Comparison of ENCODE assay signal across 8 cellular contexts in the genomic region with DNA sequence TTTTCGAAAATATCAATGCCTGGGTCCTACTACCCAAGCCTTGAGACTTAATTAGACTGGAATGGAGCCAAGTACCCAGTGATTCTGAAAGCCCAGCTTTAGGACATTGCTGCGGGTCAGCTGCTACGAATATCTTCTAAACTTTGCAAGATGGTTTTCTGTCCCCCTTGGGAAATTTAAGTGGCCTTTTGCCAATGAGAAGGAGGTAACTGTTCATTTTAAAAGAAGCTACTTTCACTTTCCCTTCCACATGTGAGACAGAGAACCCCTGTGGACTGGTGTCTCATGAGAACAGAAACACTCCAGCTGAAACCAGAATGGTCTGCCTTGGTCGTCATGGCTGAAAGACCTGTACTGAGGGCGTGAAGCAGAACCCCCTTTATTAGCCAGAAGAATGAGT.
DNase-seq lines count a peak whose midpoint lies in the region; ATAC-seq and TF ChIP-seq lines count a peak whose summit lies in the region.

No MANE protein-coding gene starts in this region.

- no peaks in the 10 kb centered on the region for H4K20me1 ChIP-seq in SK-N-SH (ENCODE audit: insufficient read depth)

- H3K4me3 Mint-ChIP-seq in osteocyte (ENCODE audit: unreplicated experiment) (no peak overlapping the region), WTC11 (no peak overlapping the region)

- POLR2A ChIA-PET in GM10248 (lab: Yijun Ruan, JAX): no interaction called here
- POLR2A ChIA-PET in WTC11 (lab: Charles Lee): interaction anchor here (0.6 to 1.5 kb wide), 2 partner anchors 26 to 38 kb away, joined by 3 to 4 read pairs; no protein-coding TSS in a partner anchor
- POLR2A ChIA-PET in SK-N-SH (lab: Yijun Ruan, JAX): no interaction called here

- no peaks in the 10 kb centered on the region for H3K36me3 ChIP-seq in SK-N-SH (replicated peaks in 1 of 2; ENCODE audit: control insufficient read depth in 1 of 2, insufficient read depth in 2 of 2, low read length in 1 of 2)

- peak; percentile 73 for DNase-seq in GM10248 (ENCODE audit: extremely low spot score)
- peak; percentile 3 to 17 for DNase-seq in activated CD4-positive, alpha-beta T cell treated with anti-CD3 and anti-CD28 coated beads, Interleukin-2, amount 50 U/mL, for 48 hours
- peak; percentile 45 for DNase-seq in kidney tubule cell (ENCODE audit: low spot score)
- DNase-seq in osteocyte (ENCODE audit: extremely low spot score, unreplicated experiment): no peak
- DNase-seq in WTC11 (ENCODE audit: low spot score): no peak
- no peak for DNase-seq in SK-N-SH

- no peak for TF ChIP-seq RAD21 in SK-N-SH (IDR thresholded peaks at IDR 0.05; ENCODE audit: low read length)

- H3K4me1 ChIP-seq in SK-N-SH (ENCODE audit: control insufficient read depth in 1 of 2, insufficient read depth in 2 of 2, low read depth in 1 of 2, low read length in 1 of 2): no peaks in the 10 kb centered on the region

- H3K27ac ChIP-seq in SK-N-SH (ENCODE audit: low read depth in 2 of 2, low read length in 1 of 2): no peak overlapping the region

- 32% methylated on average over 5 of the region's 5 CpGs for WGBS in SK-N-SH (ENCODE audit: low lambda C conversion rate)

- H3K9me2 ChIP-seq in SK-N-SH: no peaks in the 10 kb centered on the region

- no peaks in the 10 kb centered on the region for H3F3A ChIP-seq in SK-N-SH (replicated peaks; ENCODE audit: insufficient read depth)

- H3K4me1 Mint-ChIP-seq in osteocyte (ENCODE audit: unreplicated experiment) (peaks cover 3% of the 10 kb centered on the region), WTC11 (peaks cover 39% of the 10 kb centered on the region)

- H3K27me3 Mint-ChIP-seq in osteocyte (ENCODE audit: unreplicated experiment) (peaks cover 3% of the 10 kb centered on the region), WTC11 (ENCODE audit: low read depth) (peaks cover 3% of the 10 kb centered on the region)

- no peaks in the 10 kb centered on the region for H3K79me2 ChIP-seq in SK-N-SH (ENCODE audit: insufficient read depth)

- H3K9me3 Mint-ChIP-seq in osteocyte (ENCODE audit: unreplicated experiment) (no peaks in the 10 kb centered on the region), WTC11 (peaks cover 14% of the 10 kb centered on the region; the same call in 1 of the 2 replicates)

- CTCF ChIA-PET in GM10248 (lab: Yijun Ruan, JAX): interaction anchor here (0.6 to 5.9 kb wide), 22 partner anchors 10 to 224 kb away, joined by 3 to 51 read pairs (median 4); no protein-coding TSS in a partner anchor
- CTCF ChIA-PET in WTC11 (lab: Charles Lee): interaction anchor here (0.6 to 4.2 kb wide), 3 partner anchors 12 to 328 kb away, joined by 3 to 20 read pairs (median 4); no protein-coding TSS in a partner anchor
- CTCF ChIA-PET in SK-N-SH (lab: Yijun Ruan, JAX): no interaction called here

- H3K36me3 Mint-ChIP-seq in osteocyte (ENCODE audit: unreplicated experiment) (no peaks in the 10 kb centered on the region), WTC11 (no peaks in the 10 kb centered on the region)

- H3K27ac Mint-ChIP-seq in osteocyte (ENCODE audit: unreplicated experiment) (no peak overlapping the region), WTC11 (no peak overlapping the region)

- no peak overlapping the region for H3K9ac ChIP-seq in SK-N-SH

- no peak overlapping the region for H2AFZ ChIP-seq in SK-N-SH (ENCODE audit: low read depth)

- TF ChIP-seq EP300 in SK-N-SH (IDR thresholded peaks at IDR 0.05; ENCODE audit: borderline replicate concordance in 1 of 2, low read depth in 1 of 2, low read length in 1 of 2): no peak

- no peaks in the 10 kb centered on the region; the same call in 1 of the 2 replicates for H3K27me3 ChIP-seq in SK-N-SH (ENCODE audit: insufficient read depth)

- peak; percentile 91 for ATAC-seq in GM19324 (IDR thresholded peaks at IDR 0.05; ENCODE audit: low FRiP score, unreplicated experiment)
- peak; percentile 91 for ATAC-seq in HG03159 (IDR thresholded peaks at IDR 0.05; ENCODE audit: unreplicated experiment)
- ATAC-seq in WTC11: no peak

- H3K4me2 ChIP-seq in SK-N-SH: no peak overlapping the region

- no peak overlapping the region for H3K4me3 ChIP-seq in SK-N-SH (ENCODE audit: low read depth in 2 of 2, low read length in 1 of 2)

- no peaks in the 10 kb centered on the region for H3K9me3 ChIP-seq in SK-N-SH

- no peak for TF ChIP-seq CTCF in GM10248 (IDR thresholded peaks at IDR 0.05; ENCODE audit: control extremely low read depth, extremely low read depth, low read depth, missing control alignments)
- TF ChIP-seq CTCF in osteocyte (IDR thresholded peaks at IDR 0.05): no peak
- no peak for TF ChIP-seq CTCF in WTC11 (IDR thresholded peaks at IDR 0.05)
- no peak for TF ChIP-seq CTCF in SK-N-SH (IDR thresholded peaks at IDR 0.05)

TF ChIP-seq in WTC11, 78 proteins besides CTCF, POLR2A, EP300 and RAD21:
- no peak for TF ChIP-seq MAX (CRISPR knock-in tag; IDR thresholded peaks at IDR 0.05)
- no peak for TF ChIP-seq IRF2 (CRISPR knock-in tag; IDR thresholded peaks at IDR 0.05; ENCODE audit: borderline replicate concordance, low read depth)
- TF ChIP-seq GABPB1 (CRISPR knock-in tag; IDR thresholded peaks at IDR 0.05): no peak

TF ChIP-seq in SK-N-SH, 30 proteins besides CTCF, POLR2A, EP300 and RAD21:
- TF ChIP-seq CHD2 (IDR thresholded peaks at IDR 0.05; ENCODE audit: low read length, partially characterized antibody): no peak
- TF ChIP-seq RXRA (IDR thresholded peaks at IDR 0.05; ENCODE audit: borderline replicate concordance, low read depth): no peak
- TF ChIP-seq, protein P1, sequence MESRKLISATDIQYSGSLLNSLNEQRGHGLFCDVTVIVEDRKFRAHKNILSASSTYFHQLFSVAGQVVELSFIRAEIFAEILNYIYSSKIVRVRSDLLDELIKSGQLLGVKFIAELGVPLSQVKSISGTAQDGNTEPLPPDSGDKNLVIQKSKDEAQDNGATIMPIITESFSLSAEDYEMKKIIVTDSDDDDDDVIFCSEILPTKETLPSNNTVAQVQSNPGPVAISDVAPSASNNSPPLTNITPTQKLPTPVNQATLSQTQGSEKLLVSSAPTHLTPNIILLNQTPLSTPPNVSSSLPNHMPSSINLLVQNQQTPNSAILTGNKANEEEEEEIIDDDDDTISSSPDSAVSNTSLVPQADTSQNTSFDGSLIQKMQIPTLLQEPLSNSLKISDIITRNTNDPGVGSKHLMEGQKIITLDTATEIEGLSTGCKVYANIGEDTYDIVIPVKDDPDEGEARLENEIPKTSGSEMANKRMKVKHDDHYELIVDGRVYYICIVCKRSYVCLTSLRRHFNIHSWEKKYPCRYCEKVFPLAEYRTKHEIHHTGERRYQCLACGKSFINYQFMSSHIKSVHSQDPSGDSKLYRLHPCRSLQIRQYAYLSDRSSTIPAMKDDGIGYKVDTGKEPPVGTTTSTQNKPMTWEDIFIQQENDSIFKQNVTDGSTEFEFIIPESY (IDR thresholded peaks at IDR 0.05; ENCODE audit: borderline replicate concordance, low read depth): no peak
- no peak for TF ChIP-seq SMC3 (IDR thresholded peaks at IDR 0.05; ENCODE audit: low read depth, low read length)
- TF ChIP-seq FOXJ3 (CRISPR knock-in tag; IDR thresholded peaks at IDR 0.05): no peak
- TF ChIP-seq NFIC (IDR thresholded peaks at IDR 0.05; ENCODE audit: borderline replicate concordance): no peak
- TF ChIP-seq, protein P2, sequence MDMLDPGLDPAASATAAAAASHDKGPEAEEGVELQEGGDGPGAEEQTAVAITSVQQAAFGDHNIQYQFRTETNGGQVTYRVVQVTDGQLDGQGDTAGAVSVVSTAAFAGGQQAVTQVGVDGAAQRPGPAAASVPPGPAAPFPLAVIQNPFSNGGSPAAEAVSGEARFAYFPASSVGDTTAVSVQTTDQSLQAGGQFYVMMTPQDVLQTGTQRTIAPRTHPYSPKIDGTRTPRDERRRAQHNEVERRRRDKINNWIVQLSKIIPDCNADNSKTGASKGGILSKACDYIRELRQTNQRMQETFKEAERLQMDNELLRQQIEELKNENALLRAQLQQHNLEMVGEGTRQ (IDR thresholded peaks at IDR 0.05; ENCODE audit: borderline replicate concordance, low read depth, low read length): no peak
- no peak for TF ChIP-seq RCOR1 (IDR thresholded peaks at IDR 0.05; ENCODE audit: low read length)

Comparison
In these comparisons a context has a peak if more than half of its experiments do, and no peak if none do; other contexts are left out.
1. DNase-seq: peak in GM10248 (single experiment), activated CD4-positive, alpha-beta T cell treated with anti-CD3 and anti-CD28 coated beads, Interleukin-2, amount 50 U/mL, for 48 hours (2 of 2) and kidney tubule cell (single experiment); none in osteocyte (single experiment), WTC11 (single experiment) and SK-N-SH (single experiment).